In the genomic region with DNA sequence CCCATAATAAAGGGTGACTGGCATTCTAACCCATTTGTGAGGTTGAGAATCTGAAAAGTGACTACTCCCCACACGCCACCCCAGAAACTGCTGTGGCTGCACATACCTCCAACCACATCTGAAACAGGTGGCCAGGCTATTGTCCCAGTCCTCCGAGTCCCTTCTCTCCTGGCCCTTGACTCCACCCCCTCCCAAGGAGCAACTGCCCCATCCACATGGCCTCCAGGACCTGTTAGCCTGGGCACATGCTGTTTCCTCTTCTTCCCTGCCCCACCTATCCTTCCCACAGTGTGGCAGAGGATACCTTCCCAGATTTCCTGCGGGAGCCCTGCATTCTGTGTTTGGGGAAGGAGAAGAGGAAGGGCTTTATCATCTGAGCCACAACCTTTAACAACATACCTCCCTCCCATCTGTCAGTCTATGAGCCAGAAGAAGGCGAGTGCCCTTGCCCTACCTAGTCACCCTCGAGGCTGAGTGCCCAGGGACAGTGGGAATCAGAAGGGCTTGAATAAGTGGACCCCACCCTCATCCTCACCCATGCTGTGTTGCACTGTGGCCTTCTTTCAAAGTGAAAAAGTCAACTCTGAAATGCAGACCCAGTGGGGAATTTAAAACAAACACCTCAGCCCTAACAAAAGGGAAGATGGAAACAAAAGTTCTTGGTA, we compare ENCODE assay signal across 17 cellular contexts. TPM values are rescaled to one million over a fixed set of nuclear protein-coding genes. Genes with fewer than 3 reads are reported as not detected.
DNase-seq lines count a peak whose midpoint lies in the region; ATAC-seq and TF ChIP-seq lines count a peak whose summit lies in the region.
"Had no signal": no experiment of that assay in that cellular context is flagged by ENCODE, and none has a peak within 500 bp of the region (broad histone marks: within the 10 kb centered on the region; RNA-seq: fewer than 3 reads in every experiment).

No MANE protein-coding gene starts in this region.

- peaks cover 6% of the 10 kb centered on the region for H3K9me3 Mint-ChIP-seq in neural progenitor cell
- no peaks in the 10 kb centered on the region for H3K9me3 Mint-ChIP-seq in activated T-helper 2 cell treated with anti-CD3 and anti-CD28 coated beads, Interferon-gamma antibody, Interleukin-2, Interleukin-4, amounts not matched to agents 10 μg/mL and 5 μg/mL and 100 μg/mL, durations not matched to agents 14 hours and 24 hours and 36 hours
- H3K9me3 Mint-ChIP-seq: activated CD4-positive, alpha-beta T cell treated with anti-CD3 and anti-CD28 coated beads, Interleukin-2, amount 10 ng/mL, durations not matched to agents 7 days and 5 days; activated naive CD8-positive, alpha-beta T cell treated with anti-CD3 and anti-CD28 coated beads, Interleukin-2, amount 10 ng/mL, durations not matched to agents 7 days and 5 days; CD8-positive, alpha-beta T cell; central memory CD8-positive, alpha-beta T cell had no signal

- H3K27me3 ChIP-seq in DOHH2 (ENCODE audit: control insufficient read depth, low read length) (no peaks in the 10 kb centered on the region), neural progenitor cell (no peaks in the 10 kb centered on the region)
- H3K27me3 ChIP-seq: dorsolateral prefrontal cortex, sigmoid colon had no signal

- H3K9ac ChIP-seq in neural progenitor cell = no peak overlapping the region

- intact Hi-C loops in activated T-helper 2 cell treated with anti-CD3 and anti-CD28 coated beads, Interferon-gamma antibody, Interleukin-2, Interleukin-4, amounts not matched to agents 10 μg/mL and 5 μg/mL and 100 μg/mL, durations not matched to agents 14 hours and 24 hours and 36 hours (cut with micrococcal nuclease) = loop anchor here (2.0 kb wide), 1 partner anchor 385 kb away; no protein-coding TSS in a partner anchor

- no peaks in the 10 kb centered on the region for H3K27me3 Mint-ChIP-seq in neural progenitor cell (ENCODE audit: insufficient read depth, low read depth)
- H3K27me3 Mint-ChIP-seq in activated T-helper 2 cell treated with anti-CD3 and anti-CD28 coated beads, Interferon-gamma antibody, Interleukin-2, Interleukin-4, amounts not matched to agents 10 μg/mL and 5 μg/mL and 100 μg/mL, durations not matched to agents 14 hours and 24 hours and 36 hours (ENCODE audit: low read depth) = peaks cover 19% of the 10 kb centered on the region

- H3K4me3 Mint-ChIP-seq in neural progenitor cell = no peak overlapping the region
- no peak overlapping the region for H3K4me3 Mint-ChIP-seq in activated T-helper 2 cell treated with anti-CD3 and anti-CD28 coated beads, Interferon-gamma antibody, Interleukin-2, Interleukin-4, amounts not matched to agents 10 μg/mL and 5 μg/mL and 100 μg/mL, durations not matched to agents 14 hours and 24 hours and 36 hours (ENCODE audit: low read depth)
- H3K4me3 Mint-ChIP-seq: activated CD4-positive, alpha-beta T cell treated with anti-CD3 and anti-CD28 coated beads, Interleukin-2, amount 10 ng/mL, durations not matched to agents 7 days and 5 days; activated naive CD8-positive, alpha-beta T cell treated with anti-CD3 and anti-CD28 coated beads, Interleukin-2, amount 10 ng/mL, durations not matched to agents 7 days and 5 days; CD8-positive, alpha-beta T cell; central memory CD8-positive, alpha-beta T cell; mesothelial cell of epicardium; nephron had no signal

- H4K20me1 ChIP-seq in DOHH2 (ENCODE audit: control insufficient read depth, insufficient read depth, low read depth, low read length) (no peaks in the 10 kb centered on the region), neural progenitor cell (ENCODE audit: low read depth) (no peaks in the 10 kb centered on the region)

- TF ChIP-seq CTCF in DOHH2 (IDR thresholded peaks at IDR 0.05; ENCODE audit: low read depth, low read length, poor library complexity, severe bottlenecking) (no peak), neural progenitor cell (IDR thresholded peaks at IDR 0.05) (no peak)

- H3K4me2 ChIP-seq in DOHH2 (ENCODE audit: low read length) (peak overlapping the region; percentile 31), neural progenitor cell (no peak overlapping the region)

- DNase-seq in RPMI8226 (peak; percentile 95), neural progenitor cell (ENCODE audit: low spot score) (no peak), NCI-H345 treated with DMSO at 0.1 percent for 48 hours (lab: John Stamatoyannopoulos, UW; ENCODE audit: unreplicated experiment) (no peak), ecto neural progenitor cell (ENCODE audit: low spot score) (no peak)
- no peak for DNase-seq in activated T-helper 2 cell treated with anti-CD3 and anti-CD28 coated beads, Interferon-gamma antibody, Interleukin-2, Interleukin-4, amounts not matched to agents 10 μg/mL and 5 μg/mL and 100 μg/mL, durations not matched to agents 14 hours and 24 hours and 36 hours (ENCODE audit: low spot score)

- H3K4me3 ChIP-seq in DOHH2 (ENCODE audit: low read length) (peak overlapping the region; percentile 17; the same call in 1 of the 2 replicates), neural progenitor cell (no peak overlapping the region)
- H3K4me3 ChIP-seq: sigmoid colon, thoracic aorta had no signal

- peak overlapping the region; percentile 73 for H2AFZ ChIP-seq in neural progenitor cell (replicated peaks)

- H3K36me3 ChIP-seq in DOHH2 (ENCODE audit: control insufficient read depth, low read length) (peaks cover 24% of the 10 kb centered on the region), neural progenitor cell (no peaks in the 10 kb centered on the region)
- H3K36me3 ChIP-seq: sigmoid colon, thoracic aorta had no signal

- H3K36me3 Mint-ChIP-seq in neural progenitor cell = no peaks in the 10 kb centered on the region
- no peaks in the 10 kb centered on the region for H3K36me3 Mint-ChIP-seq in activated T-helper 2 cell treated with anti-CD3 and anti-CD28 coated beads, Interferon-gamma antibody, Interleukin-2, Interleukin-4, amounts not matched to agents 10 μg/mL and 5 μg/mL and 100 μg/mL, durations not matched to agents 14 hours and 24 hours and 36 hours (ENCODE audit: low read depth)
- H3K36me3 Mint-ChIP-seq: activated naive CD8-positive, alpha-beta T cell treated with anti-CD3 and anti-CD28 coated beads, Interleukin-2, amount 10 ng/mL, durations not matched to agents 7 days and 5 days; CD8-positive, alpha-beta T cell; mesothelial cell of epicardium had no signal

- no peak overlapping the region for H3K27ac Mint-ChIP-seq in neural progenitor cell
- H3K27ac Mint-ChIP-seq in activated T-helper 2 cell treated with anti-CD3 and anti-CD28 coated beads, Interferon-gamma antibody, Interleukin-2, Interleukin-4, amounts not matched to agents 10 μg/mL and 5 μg/mL and 100 μg/mL, durations not matched to agents 14 hours and 24 hours and 36 hours = no peak overlapping the region
- H3K27ac Mint-ChIP-seq: activated CD4-positive, alpha-beta T cell treated with anti-CD3 and anti-CD28 coated beads, Interleukin-2, amount 10 ng/mL, durations not matched to agents 7 days and 5 days; activated naive CD8-positive, alpha-beta T cell treated with anti-CD3 and anti-CD28 coated beads, Interleukin-2, amount 10 ng/mL, durations not matched to agents 7 days and 5 days; CD8-positive, alpha-beta T cell; mesothelial cell of epicardium; nephron had no signal

- H3K9me3 ChIP-seq in DOHH2 (ENCODE audit: control insufficient read depth, insufficient read depth, low read length) (peaks cover 10% of the 10 kb centered on the region; the same call in 1 of the 2 replicates), neural progenitor cell (ENCODE audit: low read depth) (no peaks in the 10 kb centered on the region)
- H3K9me3 ChIP-seq: sigmoid colon, thoracic aorta had no signal

- peaks cover 9% of the 10 kb centered on the region for H3K4me1 Mint-ChIP-seq in neural progenitor cell
- H3K4me1 Mint-ChIP-seq in activated T-helper 2 cell treated with anti-CD3 and anti-CD28 coated beads, Interferon-gamma antibody, Interleukin-2, Interleukin-4, amounts not matched to agents 10 μg/mL and 5 μg/mL and 100 μg/mL, durations not matched to agents 14 hours and 24 hours and 36 hours (ENCODE audit: low read depth) = peaks cover 30% of the 10 kb centered on the region
- H3K4me1 Mint-ChIP-seq: activated CD4-positive, alpha-beta T cell treated with anti-CD3 and anti-CD28 coated beads, Interleukin-2, amount 10 ng/mL, durations not matched to agents 7 days and 5 days; central memory CD8-positive, alpha-beta T cell; nephron had no signal

- peak overlapping the region; percentile 38 for H3K27ac ChIP-seq in DOHH2 (ENCODE audit: low read depth, low read length)
- H3K27ac ChIP-seq in neural progenitor cell = no peak overlapping the region
- H3K27ac ChIP-seq: sigmoid colon, thoracic aorta had no signal

- peaks cover 5% of the 10 kb centered on the region for H3K79me2 ChIP-seq in DOHH2 (ENCODE audit: control insufficient read depth, low read length)
- H3K79me2 ChIP-seq in neural progenitor cell (ENCODE audit: low read depth) = no peaks in the 10 kb centered on the region

- no peaks in the 10 kb centered on the region for H3K9me2 ChIP-seq in DOHH2 (replicated peaks; ENCODE audit: control insufficient read depth, low read length)

- peaks cover 64% of the 10 kb centered on the region for H3K4me1 ChIP-seq in DOHH2 (ENCODE audit: control insufficient read depth, low read length)
- peaks cover 8% of the 10 kb centered on the region for H3K4me1 ChIP-seq in neural progenitor cell
- H3K4me1 ChIP-seq: sigmoid colon had no signal

- H3F3A ChIP-seq in DOHH2 (ENCODE audit: control insufficient read depth, insufficient read depth) (no peaks in the 10 kb centered on the region; the same call in 1 of the 2 replicates), neural progenitor cell (ENCODE audit: low read depth) (no peaks in the 10 kb centered on the region)

- ATAC-seq in GM21390 (IDR thresholded peaks at IDR 0.05; ENCODE audit: unreplicated experiment) = peak; percentile 47

RNA-seq across cellular contexts. Expression of a gene that starts 11.9 kb away (rescaled TPM):
- 1.6 and 3.0 TPM in 2 replicates for total RNA-seq in neural progenitor cell (ENCODE audit: low replicate concordance)
- 0.30 and 0.32 TPM in 2 replicates for total RNA-seq in activated T-helper 2 cell treated with anti-CD3 and anti-CD28 coated beads, Interferon-gamma antibody, Interleukin-2, Interleukin-4, amounts not matched to agents 10 μg/mL and 5 μg/mL and 100 μg/mL, durations not matched to agents 14 hours and 24 hours and 36 hours
- total RNA-seq: CD8-positive, alpha-beta T cell; left lobe of liver had no signal
